ENCODE assay signal across 3 cellular contexts in the genomic region with DNA sequence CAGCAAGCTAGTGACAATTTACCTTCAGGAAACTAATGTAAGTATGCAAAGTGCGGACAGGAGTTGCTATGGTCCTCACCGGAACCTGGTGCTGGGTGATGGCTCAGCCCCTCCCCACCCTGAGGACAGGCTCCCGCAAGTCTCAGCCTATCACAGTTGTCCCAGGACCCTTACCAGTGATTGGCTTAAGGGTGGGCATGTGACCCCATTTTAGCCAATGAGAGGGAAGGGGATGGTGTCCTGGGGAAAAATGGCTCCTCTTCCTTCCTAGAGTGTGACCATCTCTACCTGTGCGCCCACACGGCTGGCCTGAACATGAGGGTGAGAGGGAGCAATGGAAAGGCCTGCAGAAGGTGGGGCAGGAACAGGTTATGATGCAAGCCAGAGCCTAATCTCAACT.
TF ChIP-seq lines count a peak whose summit lies in the region.

No MANE protein-coding gene starts in this region.

TF ChIP-seq in SK-N-SH, 30 proteins besides CTCF, POLR2A, EP300 and RAD21 (continued from another document):
- TF ChIP-seq, protein P1, sequence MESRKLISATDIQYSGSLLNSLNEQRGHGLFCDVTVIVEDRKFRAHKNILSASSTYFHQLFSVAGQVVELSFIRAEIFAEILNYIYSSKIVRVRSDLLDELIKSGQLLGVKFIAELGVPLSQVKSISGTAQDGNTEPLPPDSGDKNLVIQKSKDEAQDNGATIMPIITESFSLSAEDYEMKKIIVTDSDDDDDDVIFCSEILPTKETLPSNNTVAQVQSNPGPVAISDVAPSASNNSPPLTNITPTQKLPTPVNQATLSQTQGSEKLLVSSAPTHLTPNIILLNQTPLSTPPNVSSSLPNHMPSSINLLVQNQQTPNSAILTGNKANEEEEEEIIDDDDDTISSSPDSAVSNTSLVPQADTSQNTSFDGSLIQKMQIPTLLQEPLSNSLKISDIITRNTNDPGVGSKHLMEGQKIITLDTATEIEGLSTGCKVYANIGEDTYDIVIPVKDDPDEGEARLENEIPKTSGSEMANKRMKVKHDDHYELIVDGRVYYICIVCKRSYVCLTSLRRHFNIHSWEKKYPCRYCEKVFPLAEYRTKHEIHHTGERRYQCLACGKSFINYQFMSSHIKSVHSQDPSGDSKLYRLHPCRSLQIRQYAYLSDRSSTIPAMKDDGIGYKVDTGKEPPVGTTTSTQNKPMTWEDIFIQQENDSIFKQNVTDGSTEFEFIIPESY (IDR thresholded peaks at IDR 0.05; ENCODE audit: borderline replicate concordance, low read depth) = no peak
- TF ChIP-seq CHD2 (IDR thresholded peaks at IDR 0.05; ENCODE audit: low read length, partially characterized antibody) = no peak

TF ChIP-seq in Ishikawa, 13 proteins besides CTCF, POLR2A, EP300 and RAD21 (continued from another document):
- TF ChIP-seq, protein P2, sequence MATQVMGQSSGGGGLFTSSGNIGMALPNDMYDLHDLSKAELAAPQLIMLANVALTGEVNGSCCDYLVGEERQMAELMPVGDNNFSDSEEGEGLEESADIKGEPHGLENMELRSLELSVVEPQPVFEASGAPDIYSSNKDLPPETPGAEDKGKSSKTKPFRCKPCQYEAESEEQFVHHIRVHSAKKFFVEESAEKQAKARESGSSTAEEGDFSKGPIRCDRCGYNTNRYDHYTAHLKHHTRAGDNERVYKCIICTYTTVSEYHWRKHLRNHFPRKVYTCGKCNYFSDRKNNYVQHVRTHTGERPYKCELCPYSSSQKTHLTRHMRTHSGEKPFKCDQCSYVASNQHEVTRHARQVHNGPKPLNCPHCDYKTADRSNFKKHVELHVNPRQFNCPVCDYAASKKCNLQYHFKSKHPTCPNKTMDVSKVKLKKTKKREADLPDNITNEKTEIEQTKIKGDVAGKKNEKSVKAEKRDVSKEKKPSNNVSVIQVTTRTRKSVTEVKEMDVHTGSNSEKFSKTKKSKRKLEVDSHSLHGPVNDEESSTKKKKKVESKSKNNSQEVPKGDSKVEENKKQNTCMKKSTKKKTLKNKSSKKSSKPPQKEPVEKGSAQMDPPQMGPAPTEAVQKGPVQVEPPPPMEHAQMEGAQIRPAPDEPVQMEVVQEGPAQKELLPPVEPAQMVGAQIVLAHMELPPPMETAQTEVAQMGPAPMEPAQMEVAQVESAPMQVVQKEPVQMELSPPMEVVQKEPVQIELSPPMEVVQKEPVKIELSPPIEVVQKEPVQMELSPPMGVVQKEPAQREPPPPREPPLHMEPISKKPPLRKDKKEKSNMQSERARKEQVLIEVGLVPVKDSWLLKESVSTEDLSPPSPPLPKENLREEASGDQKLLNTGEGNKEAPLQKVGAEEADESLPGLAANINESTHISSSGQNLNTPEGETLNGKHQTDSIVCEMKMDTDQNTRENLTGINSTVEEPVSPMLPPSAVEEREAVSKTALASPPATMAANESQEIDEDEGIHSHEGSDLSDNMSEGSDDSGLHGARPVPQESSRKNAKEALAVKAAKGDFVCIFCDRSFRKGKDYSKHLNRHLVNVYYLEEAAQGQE (IDR thresholded peaks at IDR 0.05; ENCODE audit: low read depth) = no peak

TF ChIP-seq in K562, 482 proteins besides CTCF, POLR2A, EP300 and RAD21 (continued from another document):
- TF ChIP-seq, protein P3, sequence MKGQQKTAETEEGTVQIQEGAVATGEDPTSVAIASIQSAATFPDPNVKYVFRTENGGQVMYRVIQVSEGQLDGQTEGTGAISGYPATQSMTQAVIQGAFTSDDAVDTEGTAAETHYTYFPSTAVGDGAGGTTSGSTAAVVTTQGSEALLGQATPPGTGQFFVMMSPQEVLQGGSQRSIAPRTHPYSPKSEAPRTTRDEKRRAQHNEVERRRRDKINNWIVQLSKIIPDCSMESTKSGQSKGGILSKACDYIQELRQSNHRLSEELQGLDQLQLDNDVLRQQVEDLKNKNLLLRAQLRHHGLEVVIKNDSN (CRISPR knock-in tag; IDR thresholded peaks at IDR 0.05) = peak; percentile 85
- TF ChIP-seq FOS (IDR thresholded peaks at IDR 0.05; ENCODE audit: extremely low read depth, insufficient read length) (peak; percentile 45), YY1 (IDR thresholded peaks at IDR 0.05; ENCODE audit: borderline replicate concordance in 1 of 3, control insufficient read depth in 1 of 3, extremely low read depth in 1 of 3, insufficient read depth in 3 of 3, insufficient read length in 1 of 3, insufficient replicate concordance in 2 of 3, low read depth in 1 of 3, low read length in 2 of 3) (peak in 1 of 3 experiments; percentile 32), ELF1 (tag; IDR thresholded peaks at IDR 0.05) (no peak), ETS2 (tag; IDR thresholded peaks at IDR 0.05; ENCODE audit: borderline replicate concordance, poor library complexity, severe bottlenecking) (no peak), MTF1 (CRISPR knock-in tag; IDR thresholded peaks at IDR 0.05; ENCODE audit: borderline replicate concordance) (no peak), EHMT2 (IDR thresholded peaks at IDR 0.05) (peak; percentile 72; the same call in 1 of the 2 replicates), BHLHE40 (IDR thresholded peaks at IDR 0.05; ENCODE audit: low read length) (no peak), JUN (IDR thresholded peaks at IDR 0.05; ENCODE audit: borderline replicate concordance, low read depth, low read length) (no peak), JUN (CRISPR knock-in tag; IDR thresholded peaks at IDR 0.05; ENCODE audit: borderline replicate concordance) (no peak), SREBF1 (IDR thresholded peaks at IDR 0.05; ENCODE audit: borderline replicate concordance, low read depth, low read length) (no peak), NFYB (IDR thresholded peaks at IDR 0.05; ENCODE audit: extremely low read depth, insufficient read length) (peak; percentile 81), NFXL1 (CRISPR knock-in tag; IDR thresholded peaks at IDR 0.05) (no peak), MTA2 (IDR thresholded peaks at IDR 0.05; ENCODE audit: low read depth) (no peak), TAF9B (IDR thresholded peaks at IDR 0.05; ENCODE audit: partially characterized antibody) (no peak)
- TF ChIP-seq, protein P4, sequence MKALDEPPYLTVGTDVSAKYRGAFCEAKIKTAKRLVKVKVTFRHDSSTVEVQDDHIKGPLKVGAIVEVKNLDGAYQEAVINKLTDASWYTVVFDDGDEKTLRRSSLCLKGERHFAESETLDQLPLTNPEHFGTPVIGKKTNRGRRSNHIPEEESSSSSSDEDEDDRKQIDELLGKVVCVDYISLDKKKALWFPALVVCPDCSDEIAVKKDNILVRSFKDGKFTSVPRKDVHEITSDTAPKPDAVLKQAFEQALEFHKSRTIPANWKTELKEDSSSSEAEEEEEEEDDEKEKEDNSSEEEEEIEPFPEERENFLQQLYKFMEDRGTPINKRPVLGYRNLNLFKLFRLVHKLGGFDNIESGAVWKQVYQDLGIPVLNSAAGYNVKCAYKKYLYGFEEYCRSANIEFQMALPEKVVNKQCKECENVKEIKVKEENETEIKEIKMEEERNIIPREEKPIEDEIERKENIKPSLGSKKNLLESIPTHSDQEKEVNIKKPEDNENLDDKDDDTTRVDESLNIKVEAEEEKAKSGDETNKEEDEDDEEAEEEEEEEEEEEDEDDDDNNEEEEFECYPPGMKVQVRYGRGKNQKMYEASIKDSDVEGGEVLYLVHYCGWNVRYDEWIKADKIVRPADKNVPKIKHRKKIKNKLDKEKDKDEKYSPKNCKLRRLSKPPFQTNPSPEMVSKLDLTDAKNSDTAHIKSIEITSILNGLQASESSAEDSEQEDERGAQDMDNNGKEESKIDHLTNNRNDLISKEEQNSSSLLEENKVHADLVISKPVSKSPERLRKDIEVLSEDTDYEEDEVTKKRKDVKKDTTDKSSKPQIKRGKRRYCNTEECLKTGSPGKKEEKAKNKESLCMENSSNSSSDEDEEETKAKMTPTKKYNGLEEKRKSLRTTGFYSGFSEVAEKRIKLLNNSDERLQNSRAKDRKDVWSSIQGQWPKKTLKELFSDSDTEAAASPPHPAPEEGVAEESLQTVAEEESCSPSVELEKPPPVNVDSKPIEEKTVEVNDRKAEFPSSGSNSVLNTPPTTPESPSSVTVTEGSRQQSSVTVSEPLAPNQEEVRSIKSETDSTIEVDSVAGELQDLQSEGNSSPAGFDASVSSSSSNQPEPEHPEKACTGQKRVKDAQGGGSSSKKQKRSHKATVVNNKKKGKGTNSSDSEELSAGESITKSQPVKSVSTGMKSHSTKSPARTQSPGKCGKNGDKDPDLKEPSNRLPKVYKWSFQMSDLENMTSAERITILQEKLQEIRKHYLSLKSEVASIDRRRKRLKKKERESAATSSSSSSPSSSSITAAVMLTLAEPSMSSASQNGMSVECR (CRISPR knock-in tag; IDR thresholded peaks at IDR 0.05) = no peak
- TF ChIP-seq, protein P5, sequence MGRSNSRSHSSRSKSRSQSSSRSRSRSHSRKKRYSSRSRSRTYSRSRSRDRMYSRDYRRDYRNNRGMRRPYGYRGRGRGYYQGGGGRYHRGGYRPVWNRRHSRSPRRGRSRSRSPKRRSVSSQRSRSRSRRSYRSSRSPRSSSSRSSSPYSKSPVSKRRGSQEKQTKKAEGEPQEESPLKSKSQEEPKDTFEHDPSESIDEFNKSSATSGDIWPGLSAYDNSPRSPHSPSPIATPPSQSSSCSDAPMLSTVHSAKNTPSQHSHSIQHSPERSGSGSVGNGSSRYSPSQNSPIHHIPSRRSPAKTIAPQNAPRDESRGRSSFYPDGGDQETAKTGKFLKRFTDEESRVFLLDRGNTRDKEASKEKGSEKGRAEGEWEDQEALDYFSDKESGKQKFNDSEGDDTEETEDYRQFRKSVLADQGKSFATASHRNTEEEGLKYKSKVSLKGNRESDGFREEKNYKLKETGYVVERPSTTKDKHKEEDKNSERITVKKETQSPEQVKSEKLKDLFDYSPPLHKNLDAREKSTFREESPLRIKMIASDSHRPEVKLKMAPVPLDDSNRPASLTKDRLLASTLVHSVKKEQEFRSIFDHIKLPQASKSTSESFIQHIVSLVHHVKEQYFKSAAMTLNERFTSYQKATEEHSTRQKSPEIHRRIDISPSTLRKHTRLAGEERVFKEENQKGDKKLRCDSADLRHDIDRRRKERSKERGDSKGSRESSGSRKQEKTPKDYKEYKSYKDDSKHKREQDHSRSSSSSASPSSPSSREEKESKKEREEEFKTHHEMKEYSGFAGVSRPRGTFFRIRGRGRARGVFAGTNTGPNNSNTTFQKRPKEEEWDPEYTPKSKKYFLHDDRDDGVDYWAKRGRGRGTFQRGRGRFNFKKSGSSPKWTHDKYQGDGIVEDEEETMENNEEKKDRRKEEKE (IDR thresholded peaks at IDR 0.05; ENCODE audit: borderline replicate concordance in 1 of 2, control insufficient read depth in 1 of 2, low read depth in 2 of 2, low read length in 1 of 2) = no peak
- TF ChIP-seq, protein P6, sequence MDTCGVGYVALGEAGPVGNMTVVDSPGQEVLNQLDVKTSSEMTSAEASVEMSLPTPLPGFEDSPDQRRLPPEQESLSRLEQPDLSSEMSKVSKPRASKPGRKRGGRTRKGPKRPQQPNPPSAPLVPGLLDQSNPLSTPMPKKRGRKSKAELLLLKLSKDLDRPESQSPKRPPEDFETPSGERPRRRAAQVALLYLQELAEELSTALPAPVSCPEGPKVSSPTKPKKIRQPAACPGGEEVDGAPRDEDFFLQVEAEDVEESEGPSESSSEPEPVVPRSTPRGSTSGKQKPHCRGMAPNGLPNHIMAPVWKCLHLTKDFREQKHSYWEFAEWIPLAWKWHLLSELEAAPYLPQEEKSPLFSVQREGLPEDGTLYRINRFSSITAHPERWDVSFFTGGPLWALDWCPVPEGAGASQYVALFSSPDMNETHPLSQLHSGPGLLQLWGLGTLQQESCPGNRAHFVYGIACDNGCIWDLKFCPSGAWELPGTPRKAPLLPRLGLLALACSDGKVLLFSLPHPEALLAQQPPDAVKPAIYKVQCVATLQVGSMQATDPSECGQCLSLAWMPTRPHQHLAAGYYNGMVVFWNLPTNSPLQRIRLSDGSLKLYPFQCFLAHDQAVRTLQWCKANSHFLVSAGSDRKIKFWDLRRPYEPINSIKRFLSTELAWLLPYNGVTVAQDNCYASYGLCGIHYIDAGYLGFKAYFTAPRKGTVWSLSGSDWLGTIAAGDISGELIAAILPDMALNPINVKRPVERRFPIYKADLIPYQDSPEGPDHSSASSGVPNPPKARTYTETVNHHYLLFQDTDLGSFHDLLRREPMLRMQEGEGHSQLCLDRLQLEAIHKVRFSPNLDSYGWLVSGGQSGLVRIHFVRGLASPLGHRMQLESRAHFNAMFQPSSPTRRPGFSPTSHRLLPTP (IDR thresholded peaks at IDR 0.05; ENCODE audit: borderline replicate concordance, extremely low read depth, insufficient read length) = no peak
- TF ChIP-seq, protein P7, sequence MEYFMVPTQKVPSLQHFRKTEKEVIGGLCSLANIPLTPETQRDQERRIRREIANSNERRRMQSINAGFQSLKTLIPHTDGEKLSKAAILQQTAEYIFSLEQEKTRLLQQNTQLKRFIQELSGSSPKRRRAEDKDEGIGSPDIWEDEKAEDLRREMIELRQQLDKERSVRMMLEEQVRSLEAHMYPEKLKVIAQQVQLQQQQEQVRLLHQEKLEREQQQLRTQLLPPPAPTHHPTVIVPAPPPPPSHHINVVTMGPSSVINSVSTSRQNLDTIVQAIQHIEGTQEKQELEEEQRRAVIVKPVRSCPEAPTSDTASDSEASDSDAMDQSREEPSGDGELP (CRISPR knock-in tag; IDR thresholded peaks at IDR 0.05; ENCODE audit: borderline replicate concordance) = no peak
TF ChIP-seq in K562: peak in this region for 7.
